In the genomic region with DNA sequence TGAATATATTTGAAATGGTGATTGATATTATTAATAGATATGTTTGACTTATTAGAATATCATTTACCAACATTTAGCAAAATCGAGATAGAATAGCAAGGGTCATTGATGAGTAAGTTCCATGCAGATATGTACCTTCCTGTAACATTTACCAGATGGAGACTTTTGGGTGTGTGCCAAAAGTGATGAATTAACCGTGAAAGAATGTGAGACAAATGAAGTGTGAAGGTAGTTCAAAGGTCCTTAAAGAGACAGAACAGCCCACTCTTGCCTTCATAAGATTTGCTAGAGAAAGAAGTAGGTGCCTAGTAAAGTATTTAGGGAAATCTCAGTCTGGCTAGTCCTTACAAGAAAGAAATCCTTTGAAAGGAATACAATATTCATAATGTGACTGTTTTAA, we compare ENCODE assay signal across 11 cellular contexts. TPM values are rescaled to one million over a fixed set of nuclear protein-coding genes. Genes with fewer than 3 reads are reported as not detected.
A peak's percentile ranks its signal among the peaks of the same experiment; 100 is the strongest.
DNase-seq lines count a peak whose midpoint lies in the region; ATAC-seq, FAIRE-seq and TF ChIP-seq lines count a peak whose summit lies in the region.
"Had no signal": no experiment of that assay in that cellular context is flagged by ENCODE, and none has a peak within 500 bp of the region (broad histone marks: within the 10 kb centered on the region; RNA-seq: fewer than 3 reads in every experiment).

No MANE protein-coding gene starts in this region.

- in situ Hi-C loops in Panc1 (cut with HindIII; ENCODE audit: low pct_unique_long_range_greater_than_20kb, low sequenced_read_pairs): no loop called here

- DNase-seq in cardiac muscle cell (ENCODE audit: low read depth in 1 of 2, low spot score in 1 of 2): peak; percentile 68 to 89
- DNase-seq in heart right ventricle: no peak
- peak; percentile 71 for DNase-seq in Panc1 (ENCODE audit: low read depth, low spot score)
- peak; percentile 85 for DNase-seq in fibroblast of mammary gland (ENCODE audit: low read depth)
- peak; percentile 62 for DNase-seq in urothelium cell line (ENCODE audit: low spot score)
- no peak for DNase-seq in GM20000 (ENCODE audit: low spot score)
- DNase-seq: activated CD8-positive, alpha-beta memory T cell treated with anti-CD3 and anti-CD28 coated beads for 24 hours had no signal

- POLR2A ChIA-PET in Panc1 (lab: Charles Lee): no interaction called here

- no peak for TF ChIP-seq CTCF in cardiac muscle cell (IDR thresholded peaks at IDR 0.05; ENCODE audit: low read depth, low read length)
- no peak for TF ChIP-seq CTCF in heart right ventricle (IDR thresholded peaks at IDR 0.05)
- TF ChIP-seq CTCF in Panc1 (IDR thresholded peaks at IDR 0.05): no peak
- no peak for TF ChIP-seq CTCF in fibroblast of mammary gland (conservative IDR thresholded peaks at IDR 0.05; ENCODE audit: control insufficient read depth, insufficient read depth, low read depth, low read length)
- TF ChIP-seq CTCF in GM20000 (IDR thresholded peaks at IDR 0.05; ENCODE audit: extremely low read depth, missing control alignments): no peak

- ATAC-seq in heart right ventricle (no peak), Panc1 (peak; percentile 66; the same call in 1 of the 2 replicates), GM19324 (IDR thresholded peaks at IDR 0.05; ENCODE audit: low FRiP score, unreplicated experiment) (no peak), HG03108 (IDR thresholded peaks at IDR 0.05; ENCODE audit: unreplicated experiment) (no peak)

- intact Hi-C loops in heart right ventricle (cut with DNase I) (loop anchor here in 1 of 10 donors (10.0 kb wide), 1 partner anchor 80 kb away; no protein-coding TSS in a partner anchor), Panc1 (cut with micrococcal nuclease; ENCODE audit: unreplicated experiment) (no loop called here)

- H3K4me3 ChIP-seq in cardiac muscle cell: no peak overlapping the region
- H3K4me3 ChIP-seq in heart right ventricle: no peak overlapping the region
- no peak overlapping the region for H3K4me3 ChIP-seq in Panc1 (ENCODE audit: low read depth in 2 of 2, low read length in 2 of 2)
- H3K4me3 ChIP-seq in fibroblast of mammary gland (ENCODE audit: control insufficient read depth, low read depth, low read length): no peak overlapping the region
- H3K4me3 ChIP-seq: BLaER1 treated with 17β-estradiol and CSF1 and Interleukin-3, amounts not matched to agents 10 nM and 100 nM; suprapubic skin had no signal

- H3K36me3 ChIP-seq in cardiac muscle cell: no peaks in the 10 kb centered on the region
- no peaks in the 10 kb centered on the region for H3K36me3 ChIP-seq in heart right ventricle
- H3K36me3 ChIP-seq in Panc1 (ENCODE audit: control insufficient read depth, insufficient read depth, low read length): no peaks in the 10 kb centered on the region
- H3K36me3 ChIP-seq: BLaER1 treated with 17β-estradiol and CSF1 and Interleukin-3, amounts not matched to agents 10 nM and 100 nM; suprapubic skin had no signal

- H3K27ac ChIP-seq in cardiac muscle cell (peak overlapping the region; percentile 82), heart right ventricle (no peak overlapping the region), Panc1 (ENCODE audit: low read length) (no peak overlapping the region; the same call in 1 of the 2 replicates)
- H3K27ac ChIP-seq: BLaER1 treated with 17β-estradiol and CSF1 and Interleukin-3, amounts not matched to agents 10 nM and 100 nM; suprapubic skin had no signal

- H3K4me1 ChIP-seq in cardiac muscle cell (ENCODE audit: low read depth) (peaks cover 19% of the 10 kb centered on the region), heart right ventricle (peaks cover 0 to 45% (median 27%) of the 10 kb centered on the region in 9 donors), Panc1 (ENCODE audit: control insufficient read depth, insufficient read depth, low read length) (peaks cover 29% of the 10 kb centered on the region)

- H3K27me3 ChIP-seq in cardiac muscle cell (no peaks in the 10 kb centered on the region), heart right ventricle (no peaks in the 10 kb centered on the region), Panc1 (ENCODE audit: control insufficient read depth, insufficient read depth, low read length) (no peaks in the 10 kb centered on the region)
- H3K27me3 ChIP-seq: BLaER1 treated with 17β-estradiol and CSF1 and Interleukin-3, amounts not matched to agents 10 nM and 100 nM; suprapubic skin had no signal

- WGBS in heart right ventricle, 2 donors: 19 to 23% methylated on average over 2 of the region's 2 CpGs

- H3K9me3 ChIP-seq in cardiac muscle cell (ENCODE audit: low read depth) (no peaks in the 10 kb centered on the region), heart right ventricle (no peaks in the 10 kb centered on the region), Panc1 (ENCODE audit: control insufficient read depth, insufficient read depth, low read depth, low read length) (no peaks in the 10 kb centered on the region)
- H3K9me3 ChIP-seq: BLaER1 treated with 17β-estradiol and CSF1 and Interleukin-3, amounts not matched to agents 10 nM and 100 nM; suprapubic skin had no signal

- BruUV-seq in Panc1 (replicated peaks; lab: Mats Ljungman, UMichigan): no TSS peak

- no peak for FAIRE-seq in urothelium cell line (lab: Jason Lieb, UNC)

- CTCF ChIA-PET in Panc1 (lab: Charles Lee): no interaction called here

RNA-seq across cellular contexts. Expression of a gene that starts 45.5 kb away (rescaled TPM):
- total RNA-seq in cardiac muscle cell (3.8 and 7.3 TPM in 2 replicates), heart right ventricle (10 to 100 TPM; 14.4 to 36.9 (median 26.5) TPM), Panc1 (2021; ENCODE audit: unreplicated experiment) (5.0 TPM)
- polyA plus RNA-seq in cardiac muscle cell (1.8 and 2.5 TPM in 2 replicates), heart right ventricle (1 to 10 TPM; 2.6 to 7.7 TPM)
- polyA plus RNA-seq in Panc1 (2012; ENCODE audit: insufficient read length): 1.7 TPM

Comparison
In these comparisons a context has a peak if more than half of its experiments do, and no peak if none do; other contexts are left out.
1. DNase-seq: peak in cardiac muscle cell (2 of 2), Panc1 (single experiment), fibroblast of mammary gland (single experiment) and urothelium cell line (single experiment); none in heart right ventricle (0 of 2) and GM20000 (single experiment).